8 cellular contexts compared by ENCODE assay signal in the genomic region with DNA sequence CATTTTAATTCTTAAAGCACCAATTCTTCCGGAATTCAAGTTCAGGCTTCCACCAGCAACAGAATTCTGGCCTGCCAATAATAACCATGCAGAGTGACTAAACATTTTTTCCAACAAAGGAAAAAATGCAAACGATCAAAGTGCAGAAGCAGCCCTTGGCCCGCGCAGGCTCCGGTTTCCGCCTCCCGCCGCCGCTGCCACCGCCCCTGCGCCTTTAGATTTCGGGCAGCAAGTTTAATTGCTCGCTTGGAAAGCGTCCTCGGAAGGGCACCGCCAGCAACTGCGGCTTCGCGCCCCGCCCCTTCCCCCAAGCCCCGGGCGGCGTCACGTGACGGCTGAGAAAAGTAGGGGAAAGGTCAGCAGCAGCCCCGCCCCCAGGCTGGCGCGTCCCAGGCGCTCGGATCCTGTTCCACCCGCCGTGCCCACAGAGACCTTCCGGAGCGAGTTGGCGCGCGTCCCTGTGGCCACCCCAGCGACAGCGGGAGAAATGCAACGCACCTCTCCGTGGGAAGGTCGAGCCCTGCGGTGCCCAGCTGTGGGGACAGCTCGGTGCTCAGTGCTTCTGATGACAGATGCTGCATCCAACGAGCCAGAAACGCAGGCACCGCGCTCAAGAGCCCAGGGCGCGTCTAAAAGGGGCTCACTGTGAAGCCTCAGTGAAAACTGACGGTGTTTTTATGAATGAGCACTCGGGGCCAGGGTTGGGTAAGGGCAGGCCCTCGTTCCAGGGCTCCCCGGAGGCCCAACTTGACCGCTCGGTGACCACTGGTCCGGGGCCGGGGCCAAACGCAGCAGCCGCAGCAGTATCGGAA. TPM values are rescaled to one million over a fixed set of nuclear protein-coding genes. Genes with fewer than 3 reads are reported as not detected.
DNase-seq lines count a peak whose midpoint lies in the region; ATAC-seq and TF ChIP-seq lines count a peak whose summit lies in the region.

No MANE protein-coding gene starts in this region.

- peak; percentile 94 to 96 (median 95) for DNase-seq in CD8-positive, alpha-beta memory T cell
- DNase-seq in GM20000 (ENCODE audit: low spot score) (peak; percentile 92), RPMI7951 (ENCODE audit: low read depth) (peak; percentile 94), fibroblast of mammary gland (ENCODE audit: low read depth) (peak; percentile 83)
- peak; percentile 87 to 94 (median 92) for DNase-seq in naive thymus-derived CD4-positive, alpha-beta T cell
- DNase-seq in stimulated activated effector memory CD8-positive, alpha-beta T cell treated with anti-CD3 and anti-CD28 coated beads, Interleukin-12 subunit alpha, Interleukin-12 subunit beta, amount 100 ng/mL, for 72 hours (ENCODE audit: low spot score in 2 of 2), result peak; percentile 89 to 97

- peak; percentile 70 for ATAC-seq in activated T-helper 17 cell treated with anti-CD3 and anti-CD28 coated beads, Interleukin-2, amount 50 U/mL, for 72 hours (replicated peaks)
- ATAC-seq in naive thymus-derived CD4-positive, alpha-beta T cell, result peak; percentile 88
- ATAC-seq in stimulated activated effector memory CD8-positive, alpha-beta T cell treated with anti-CD3 and anti-CD28 coated beads, Interleukin-12 subunit alpha, Interleukin-12 subunit beta, amount 100 ng/mL, for 72 hours, result peak; percentile 72

- intact Hi-C loops in naive thymus-derived CD4-positive, alpha-beta T cell (cut with micrococcal nuclease), result loop anchor here (1.0 to 5.0 kb wide), 10 partner anchors 14 to 1363 kb away; a partner anchor contains a TSS

- H3K36me3 ChIP-seq in CD8-positive, alpha-beta memory T cell (ENCODE audit: insufficient read depth, low read length), result no peaks in the 10 kb centered on the region
- peaks cover 3% of the 10 kb centered on the region; the same call in 1 of the 2 replicates for H3K36me3 ChIP-seq in KOPT-K1 (ENCODE audit: insufficient read depth, low read length)
- no peaks in the 10 kb centered on the region for H3K36me3 ChIP-seq in naive thymus-derived CD4-positive, alpha-beta T cell (ENCODE audit: control insufficient read depth in 2 of 3, insufficient read depth in 3 of 3, low read length in 3 of 3)

- H3K27ac ChIP-seq in CD8-positive, alpha-beta memory T cell (ENCODE audit: low read depth, low read length), result peak overlapping the region; percentile 74
- H3K27ac ChIP-seq in KOPT-K1 (ENCODE audit: low read depth, low read length, poor library complexity, severe bottlenecking), result peak overlapping the region; percentile 88
- peak overlapping the region; percentile 73 for H3K27ac ChIP-seq in naive thymus-derived CD4-positive, alpha-beta T cell (ENCODE audit: low read depth, low read length)

- H3K27me3 ChIP-seq in CD8-positive, alpha-beta memory T cell (ENCODE audit: insufficient read depth, low read length, poor library complexity, severe bottlenecking), result no peaks in the 10 kb centered on the region
- no peaks in the 10 kb centered on the region for H3K27me3 ChIP-seq in naive thymus-derived CD4-positive, alpha-beta T cell (ENCODE audit: control insufficient read depth in 2 of 2, insufficient read depth in 2 of 2, low read length in 2 of 2)

- no peaks in the 10 kb centered on the region for H3K9me3 ChIP-seq in CD8-positive, alpha-beta memory T cell (ENCODE audit: low read length)
- H3K9me3 ChIP-seq in KOPT-K1 (ENCODE audit: insufficient read depth, low read length, poor library complexity, severe bottlenecking), result no peaks in the 10 kb centered on the region
- no peaks in the 10 kb centered on the region for H3K9me3 ChIP-seq in naive thymus-derived CD4-positive, alpha-beta T cell (ENCODE audit: control insufficient read depth in 2 of 3, low read length in 3 of 3)

- H3K9me3 Mint-ChIP-seq in CD8-positive, alpha-beta memory T cell, result no peaks in the 10 kb centered on the region
- no peaks in the 10 kb centered on the region for H3K9me3 Mint-ChIP-seq in activated T-helper 17 cell treated with anti-CD3 and anti-CD28 coated beads, Interleukin-2, amount 50 U/mL, for 72 hours
- H3K9me3 Mint-ChIP-seq in naive thymus-derived CD4-positive, alpha-beta T cell, result no peaks in the 10 kb centered on the region
- no peaks in the 10 kb centered on the region for H3K9me3 Mint-ChIP-seq in stimulated activated effector memory CD8-positive, alpha-beta T cell treated with anti-CD3 and anti-CD28 coated beads, Interleukin-12 subunit alpha, Interleukin-12 subunit beta, amount 100 ng/mL, for 72 hours

- H3K4me1 ChIP-seq in CD8-positive, alpha-beta memory T cell (ENCODE audit: insufficient read depth, low read length), result peaks cover 61% of the 10 kb centered on the region
- H3K4me1 ChIP-seq in naive thymus-derived CD4-positive, alpha-beta T cell (ENCODE audit: control insufficient read depth in 2 of 2, insufficient read depth in 2 of 2, low read length in 2 of 2), result peaks cover 49% of the 10 kb centered on the region in 2 donors

- no peak for TF ChIP-seq CTCF in GM20000 (IDR thresholded peaks at IDR 0.05; ENCODE audit: extremely low read depth, missing control alignments)
- TF ChIP-seq CTCF in fibroblast of mammary gland (conservative IDR thresholded peaks at IDR 0.05; ENCODE audit: control insufficient read depth, insufficient read depth, low read depth, low read length), result no peak

- peak overlapping the region; percentile 70 for H3K4me3 ChIP-seq in CD8-positive, alpha-beta memory T cell (ENCODE audit: low read length)
- H3K4me3 ChIP-seq in fibroblast of mammary gland (ENCODE audit: control insufficient read depth, low read depth, low read length), result peak overlapping the region; percentile 76
- peak overlapping the region; percentile 81 for H3K4me3 ChIP-seq in naive thymus-derived CD4-positive, alpha-beta T cell (ENCODE audit: low read length)

- POLR2A ChIA-PET in CD8-positive, alpha-beta memory T cell (lab: Charles Lee), result no interaction called here
- POLR2A ChIA-PET in naive thymus-derived CD4-positive, alpha-beta T cell (lab: Charles Lee), result interaction anchor here (2.2 kb wide), 1 partner anchor 14 kb away, joined by 9 read pairs; no protein-coding TSS in a partner anchor

- peak overlapping the region; percentile 86 to 94 (median 89) for H3K4me3 Mint-ChIP-seq in CD8-positive, alpha-beta memory T cell
- H3K4me3 Mint-ChIP-seq in activated T-helper 17 cell treated with anti-CD3 and anti-CD28 coated beads, Interleukin-2, amount 50 U/mL, for 72 hours, result peak overlapping the region; percentile 83
- H3K4me3 Mint-ChIP-seq in naive thymus-derived CD4-positive, alpha-beta T cell, result peak overlapping the region; percentile 85 to 93 (median 90)
- peak overlapping the region; percentile 77 for H3K4me3 Mint-ChIP-seq in stimulated activated effector memory CD8-positive, alpha-beta T cell treated with anti-CD3 and anti-CD28 coated beads, Interleukin-12 subunit alpha, Interleukin-12 subunit beta, amount 100 ng/mL, for 72 hours

- peaks cover 0 to 3% of the 10 kb centered on the region in 2 donors for H3K27me3 Mint-ChIP-seq in CD8-positive, alpha-beta memory T cell
- H3K27me3 Mint-ChIP-seq in activated T-helper 17 cell treated with anti-CD3 and anti-CD28 coated beads, Interleukin-2, amount 50 U/mL, for 72 hours, result no peaks in the 10 kb centered on the region
- H3K27me3 Mint-ChIP-seq in naive thymus-derived CD4-positive, alpha-beta T cell, result peaks cover 0 to 2% (median 0%) of the 10 kb centered on the region in 5 donors

- H3K36me3 Mint-ChIP-seq in CD8-positive, alpha-beta memory T cell, result peaks cover 0 to 10% (median 0%) of the 10 kb centered on the region in 3 donors
- H3K36me3 Mint-ChIP-seq in activated T-helper 17 cell treated with anti-CD3 and anti-CD28 coated beads, Interleukin-2, amount 50 U/mL, for 72 hours (ENCODE audit: low read depth), result no peaks in the 10 kb centered on the region
- no peaks in the 10 kb centered on the region for H3K36me3 Mint-ChIP-seq in naive thymus-derived CD4-positive, alpha-beta T cell
- H3K36me3 Mint-ChIP-seq in stimulated activated effector memory CD8-positive, alpha-beta T cell treated with anti-CD3 and anti-CD28 coated beads, Interleukin-12 subunit alpha, Interleukin-12 subunit beta, amount 100 ng/mL, for 72 hours, result peaks cover 18% of the 10 kb centered on the region

- CTCF ChIA-PET in CD8-positive, alpha-beta memory T cell (lab: Charles Lee), result interaction anchor here (1.4 kb wide), 1 partner anchor 255 kb away, joined by 5 read pairs; no protein-coding TSS in a partner anchor
- CTCF ChIA-PET in naive thymus-derived CD4-positive, alpha-beta T cell (lab: Charles Lee), result no interaction called here

- peak overlapping the region; percentile 88 to 99 (median 96) for H3K27ac Mint-ChIP-seq in CD8-positive, alpha-beta memory T cell
- H3K27ac Mint-ChIP-seq in activated T-helper 17 cell treated with anti-CD3 and anti-CD28 coated beads, Interleukin-2, amount 50 U/mL, for 72 hours, result peak overlapping the region; percentile 73
- H3K27ac Mint-ChIP-seq in naive thymus-derived CD4-positive, alpha-beta T cell, result peak overlapping the region; percentile 81 to 95 (median 93)
- peak overlapping the region; percentile 83 for H3K27ac Mint-ChIP-seq in stimulated activated effector memory CD8-positive, alpha-beta T cell treated with anti-CD3 and anti-CD28 coated beads, Interleukin-12 subunit alpha, Interleukin-12 subunit beta, amount 100 ng/mL, for 72 hours

- H3K4me1 Mint-ChIP-seq in CD8-positive, alpha-beta memory T cell, result peaks cover 50 to 77% (median 76%) of the 10 kb centered on the region in 3 donors
- peaks cover 6% of the 10 kb centered on the region for H3K4me1 Mint-ChIP-seq in activated T-helper 17 cell treated with anti-CD3 and anti-CD28 coated beads, Interleukin-2, amount 50 U/mL, for 72 hours
- peaks cover 31 to 70% (median 52%) of the 10 kb centered on the region in 7 donors for H3K4me1 Mint-ChIP-seq in naive thymus-derived CD4-positive, alpha-beta T cell
- H3K4me1 Mint-ChIP-seq in stimulated activated effector memory CD8-positive, alpha-beta T cell treated with anti-CD3 and anti-CD28 coated beads, Interleukin-12 subunit alpha, Interleukin-12 subunit beta, amount 100 ng/mL, for 72 hours, result peaks cover 57% of the 10 kb centered on the region

RNA-seq across cellular contexts. Expression of a gene that starts 2.5 kb away (rescaled TPM):
- total RNA-seq in CD8-positive, alpha-beta memory T cell, result 10 to 100 TPM; 25.6 to 27.4 TPM
- 9.8 TPM for polyA plus RNA-seq in CD8-positive, alpha-beta memory T cell
- 29.7 and 34.4 TPM in 2 replicates for total RNA-seq in RPMI7951 (2014; rRNA removed; shearing (Covaris generic))
- total RNA-seq in activated T-helper 17 cell treated with anti-CD3 and anti-CD28 coated beads, Interleukin-2, amount 50 U/mL, for 72 hours, result 10 to 100 TPM; 12.9 to 45.0 TPM
- 10 to 100 TPM; 17.2 to 52.7 (median 20.5) TPM for total RNA-seq in naive thymus-derived CD4-positive, alpha-beta T cell
- 1 to 10 TPM; 2.3 to 3.5 TPM for polyA plus RNA-seq in naive thymus-derived CD4-positive, alpha-beta T cell

Comparison
In these comparisons a context has a peak if more than half of its experiments do, and no peak if none do; other contexts are left out.
1. Peak in every context shown above with its lines: DNase-seq, ATAC-seq, H3K4me3 ChIP-seq and H3K27ac ChIP-seq.